11 cellular contexts compared by ENCODE assay signal in genomic region chr9:76297721-76298239, GRCh38.
DNase-seq lines count a peak whose midpoint lies in the region; ATAC-seq, FAIRE-seq and TF ChIP-seq lines count a peak whose summit lies in the region.
"Had no signal": no experiment of that assay in that cellular context is flagged by ENCODE, and none has a peak within 500 bp of the region (broad histone marks: within the 10 kb centered on the region; RNA-seq: fewer than 3 reads in every experiment).

No MANE protein-coding gene starts in this region.

- no peak overlapping the region for H3K23ac ChIP-seq in IMR-90 (ENCODE audit: low read depth, low read length)

- H3K9me3 Mint-ChIP-seq in astrocyte (ENCODE audit: unreplicated experiment) = no peaks in the 10 kb centered on the region

- H3K27me3 ChIP-seq in IMR-90 (ENCODE audit: control insufficient read depth, insufficient read depth, low read length) (no peaks in the 10 kb centered on the region), astrocyte (ENCODE audit: insufficient read depth, low read length) (no peaks in the 10 kb centered on the region), stomach (no peaks in the 10 kb centered on the region)

- H4K5ac ChIP-seq in IMR-90 (ENCODE audit: low read depth, low read length) = peak overlapping the region; percentile 51

- peaks cover 7% of the 10 kb centered on the region for H3K4me1 Mint-ChIP-seq in astrocyte (ENCODE audit: low read depth, unreplicated experiment)

- H3K36me3 Mint-ChIP-seq in astrocyte (ENCODE audit: low read depth, unreplicated experiment) = no peaks in the 10 kb centered on the region

- peaks cover 9% of the 10 kb centered on the region for H3K27me3 Mint-ChIP-seq in astrocyte (ENCODE audit: low read depth, unreplicated experiment)

- peak overlapping the region; percentile 43 for H3K27ac Mint-ChIP-seq in astrocyte (ENCODE audit: unreplicated experiment)

- H3K27ac ChIP-seq in IMR-90 (ENCODE audit: insufficient read depth, low read length) = peak overlapping the region; percentile 38; the same call in 1 of the 2 replicates
- no peak overlapping the region for H3K27ac ChIP-seq in astrocyte (ENCODE audit: low read depth, low read length)
- peak overlapping the region in 3 of 5 donors; percentile 41 to 61 (median 54) for H3K27ac ChIP-seq in stomach
- H3K27ac ChIP-seq: HL-60, VCaP had no signal

- no peaks in the 10 kb centered on the region for H3K9me1 ChIP-seq in IMR-90 (ENCODE audit: insufficient read depth, low read length)

- ATAC-seq in IMR-90 (ENCODE audit: low read depth) (peak; percentile 73), HG02973 (IDR thresholded peaks at IDR 0.05; ENCODE audit: unreplicated experiment) (no peak)

- no peaks in the 10 kb centered on the region for H3K79me2 ChIP-seq in astrocyte (ENCODE audit: insufficient read depth, low read length)

- no peak for FAIRE-seq in astrocyte (lab: Jason Lieb, UNC)

- H3K36me3 ChIP-seq in IMR-90 (ENCODE audit: control insufficient read depth, insufficient read depth, low read length) (no peaks in the 10 kb centered on the region), astrocyte (ENCODE audit: insufficient read depth, low read length) (no peaks in the 10 kb centered on the region), stomach (no peaks in the 10 kb centered on the region)

- peaks cover 10% of the 10 kb centered on the region for H3K4me1 ChIP-seq in IMR-90 (ENCODE audit: control insufficient read depth, insufficient read depth, low read length)
- H3K4me1 ChIP-seq in astrocyte (ENCODE audit: insufficient read depth, low read length) = peaks cover 6% of the 10 kb centered on the region
- H3K4me1 ChIP-seq in stomach = peaks cover 0 to 9% (median 5%) of the 10 kb centered on the region in 4 donors

- no peak for TF ChIP-seq EP300 in stomach (IDR thresholded peaks at IDR 0.05)

- BruUV-seq in IMR-90 (replicated peaks; lab: Mats Ljungman, UMichigan) = no TSS peak

- no peak overlapping the region for H2AK9ac ChIP-seq in IMR-90 (replicated peaks; ENCODE audit: low read depth, low read length, poor library complexity)

- H3K9me3 ChIP-seq in IMR-90 (ENCODE audit: control insufficient read depth, insufficient read depth, low read length) (no peaks in the 10 kb centered on the region), astrocyte (ENCODE audit: insufficient read depth, low read depth, low read length) (no peaks in the 10 kb centered on the region), stomach (no peaks in the 10 kb centered on the region)

- intact Hi-C loops in IMR-90 (cut with micrococcal nuclease) (loop anchor here (5.0 kb wide), 1 partner anchor 40 kb away; no protein-coding TSS in a partner anchor), stomach (cut with DNase I; ENCODE audit: low total_unique reads) (no loop called here)

- CTCF ChIA-PET in IMR-90 (lab: Yijun Ruan, JAX) = interaction anchor here (0.5 to 1.1 kb wide), 3 partner anchors 18 to 917 kb away, joined by 3 to 4 read pairs (median 4); no protein-coding TSS in a partner anchor
- CTCF ChIA-PET in GM10248 (lab: Yijun Ruan, JAX) = interaction anchor here (1.0 to 2.1 kb wide), 4 partner anchors 9 to 1112 kb away, joined by 3 to 5 read pairs (median 3); no protein-coding TSS in a partner anchor

- POLR2A ChIA-PET in IMR-90 (lab: Charles Lee; ENCODE audit: unreplicated experiment) (no interaction called here), GM10248 (lab: Yijun Ruan, JAX) (no interaction called here)

- H3K18ac ChIP-seq in IMR-90 (ENCODE audit: low read depth, low read length) = peak overlapping the region; percentile 79

- dilution Hi-C loops in IMR-90 (cut with HindIII; ENCODE audit: low sequenced_read_pairs, unreplicated experiment) = no loop called here

- 16% methylated on average over 7 of the region's 14 CpGs; no CpG with 5 or more reads in 1 of the 2 experiments for WGBS in IMR-90 (ENCODE audit: extremely low coverage in 2 of 2, insufficient read length in 1 of 2), 2 experiments
- 53 to 66% (median 58%) methylated on average over 14 of the region's 14 CpGs for WGBS in stomach, 5 donors

- H3K4me2 ChIP-seq in IMR-90 (ENCODE audit: low read depth, low read length) (peak overlapping the region; percentile 58), astrocyte (ENCODE audit: low read length) (peak overlapping the region; percentile 74)

- H3K4me3 ChIP-seq in IMR-90 (ENCODE audit: insufficient read depth, low read depth, low read length) = no peak overlapping the region
- H3K4me3 ChIP-seq in astrocyte (ENCODE audit: insufficient read depth, low read depth, low read length) = no peak overlapping the region
- H3K4me3 ChIP-seq in stomach = no peak overlapping the region

- H2BK5ac ChIP-seq in IMR-90 (ENCODE audit: low read depth, low read length, poor library complexity, severe bottlenecking) = no peak overlapping the region

- TF ChIP-seq CTCF in IMR-90 (conservative IDR thresholded peaks at IDR 0.05; ENCODE audit: low read depth, low read length) = no peak
- no peak for TF ChIP-seq CTCF in astrocyte (IDR thresholded peaks at IDR 0.05; ENCODE audit: insufficient read depth, low read depth, low read length)
- TF ChIP-seq CTCF in stomach (IDR thresholded peaks at IDR 0.05) = no peak
- no peak for TF ChIP-seq CTCF in GM10248 (IDR thresholded peaks at IDR 0.05; ENCODE audit: control extremely low read depth, extremely low read depth, low read depth, missing control alignments)

- H4K20me1 ChIP-seq in IMR-90 (ENCODE audit: insufficient read depth, low read length) (no peaks in the 10 kb centered on the region), astrocyte (ENCODE audit: insufficient read depth, low read length) (no peaks in the 10 kb centered on the region)

- no peak overlapping the region for H3K56ac ChIP-seq in IMR-90 (ENCODE audit: extremely low read depth, insufficient read depth, low read length)

- H2AFZ ChIP-seq in IMR-90 (replicated peaks; ENCODE audit: low read length, poor library complexity) (peak overlapping the region; percentile 52), astrocyte (ENCODE audit: low read depth, low read length) (peak overlapping the region; percentile 37)

- peak overlapping the region; percentile 21 for H2BK20ac ChIP-seq in IMR-90 (ENCODE audit: low read depth, low read length)

- H3K4ac ChIP-seq in IMR-90 (ENCODE audit: low read depth, low read length) = peak overlapping the region; percentile 22; the same call in 1 of the 2 replicates

- in situ Hi-C loops in IMR-90 (cut with MboI; ENCODE audit: low sequenced_read_pairs) = loop anchor here (10.0 kb wide), 1 partner anchor 413 kb away; no protein-coding TSS in a partner anchor

- H3K4me3 Mint-ChIP-seq in astrocyte (ENCODE audit: unreplicated experiment) = no peak overlapping the region

- peak overlapping the region; percentile 26; the same call in 1 of the 2 replicates for H4K91ac ChIP-seq in IMR-90 (ENCODE audit: insufficient read depth, low read depth, low read length)

- no peak for TF ChIP-seq POLR2A in IMR-90 (IDR thresholded peaks at IDR 0.05; ENCODE audit: low read depth, low read length)
- TF ChIP-seq POLR2A in stomach (IDR thresholded peaks at IDR 0.05) = no peak

- peak overlapping the region; percentile 36 for H2BK120ac ChIP-seq in IMR-90 (ENCODE audit: low read depth, low read length)

- no peak for TF ChIP-seq RAD21 in IMR-90 (IDR thresholded peaks at IDR 0.05; ENCODE audit: low read length)

- peak overlapping the region in 1 of 2 experiments; percentile 17; a peak in 2 of 4 replicates for H4K8ac ChIP-seq in IMR-90 (ENCODE audit: low read depth in 2 of 2, low read length in 2 of 2)

- no peaks in the 10 kb centered on the region for H3K79me1 ChIP-seq in IMR-90 (ENCODE audit: low read depth in 1 of 2, low read length in 2 of 2)

- H3K9ac ChIP-seq in IMR-90 (ENCODE audit: low read depth, low read length) = peak overlapping the region; percentile 5; the same call in 1 of the 2 replicates
- no peak overlapping the region for H3K9ac ChIP-seq in astrocyte (ENCODE audit: low read length)

- no peak overlapping the region for H2BK15ac ChIP-seq in IMR-90 (ENCODE audit: low read depth, low read length)

- DNase-seq in IMR-90 = peak; percentile 33
- peak; percentile 19 for DNase-seq in astrocyte (ENCODE audit: low read depth)
- DNase-seq in islet precursor cell = peak; percentile 76
- no peak for DNase-seq in stomach
- DNase-seq in stimulated activated CD4-positive, alpha-beta T cell treated with anti-CD3 and anti-CD28 coated beads, Interleukin-15, amount 100 ng/mL, for 24 hours = no peak
- DNase-seq in stimulated activated CD4-positive, alpha-beta T cell treated with anti-CD3 and anti-CD28 coated beads, Interleukin-4, amount 100 ng/mL, for 1 hour = no peak
- DNase-seq in GM10248 (ENCODE audit: extremely low spot score) = no peak
- DNase-seq: NCI-H526 treated with DMSO at 0.1 percent for 48 hours had no signal

- H2AK5ac ChIP-seq in IMR-90 (ENCODE audit: low read depth, low read length) = 0 out of 2 replicates have a peak overlapping the region, but pooled peaks have one; percentile 18

- peak overlapping the region; percentile 12; the same call in 1 of the 2 replicates for H3K14ac ChIP-seq in IMR-90 (replicated peaks; ENCODE audit: low read depth, low read length)

TF ChIP-seq in IMR-90, 13 proteins besides CTCF, POLR2A, EP300 and RAD21 (continues in another document):
- no peak for TF ChIP-seq RFX5 (IDR thresholded peaks at IDR 0.05; ENCODE audit: low read depth, low read length)
- TF ChIP-seq SMC3 (IDR thresholded peaks at IDR 0.05; ENCODE audit: low read depth, low read length) = no peak
- no peak for TF ChIP-seq CHD1 (IDR thresholded peaks at IDR 0.05; ENCODE audit: low read depth, low read length)
- TF ChIP-seq MXI1 (IDR thresholded peaks at IDR 0.05; ENCODE audit: borderline replicate concordance, low read depth, low read length) = no peak
- TF ChIP-seq ELK1 (IDR thresholded peaks at IDR 0.05; ENCODE audit: borderline replicate concordance, low read depth, low read length) = no peak
- TF ChIP-seq CEBPB (IDR thresholded peaks at IDR 0.05; ENCODE audit: low read depth, low read length) = no peak
- no peak for TF ChIP-seq NFE2L2 (IDR thresholded peaks at IDR 0.05; ENCODE audit: low read depth, low read length)
- no peak for TF ChIP-seq RCOR1 (IDR thresholded peaks at IDR 0.05; ENCODE audit: insufficient replicate concordance, low read length)
- no peak for TF ChIP-seq BHLHE40 (IDR thresholded peaks at IDR 0.05; ENCODE audit: low read depth, low read length)
- TF ChIP-seq FOS (IDR thresholded peaks at IDR 0.05; ENCODE audit: low read depth, low read length) = no peak
- TF ChIP-seq MAZ (IDR thresholded peaks at IDR 0.05; ENCODE audit: borderline replicate concordance, low read depth, low read length) = no peak

Comparison
In these comparisons a context has a peak if more than half of its experiments do, and no peak if none do; other contexts are left out.
1. DNase-seq: peak in IMR-90 (single experiment), astrocyte (single experiment) and islet precursor cell (single experiment); none in stomach (single experiment), stimulated activated CD4-positive, alpha-beta T cell treated with anti-CD3 and anti-CD28 coated beads, Interleukin-15, amount 100 ng/mL, for 24 hours (single experiment), stimulated activated CD4-positive, alpha-beta T cell treated with anti-CD3 and anti-CD28 coated beads, Interleukin-4, amount 100 ng/mL, for 1 hour (single experiment) and GM10248 (single experiment).